9 cellular contexts compared by ENCODE assay signal in genomic region chr7:127486654-127487053, GRCh38.
DNase-seq lines count a peak whose midpoint lies in the region; ATAC-seq, FAIRE-seq and TF ChIP-seq lines count a peak whose summit lies in the region.
"Had no signal": no experiment of that assay in that cellular context is flagged by ENCODE, and none has a peak within 500 bp of the region (broad histone marks: within the 10 kb centered on the region; RNA-seq: fewer than 3 reads in every experiment).

No MANE protein-coding gene starts in this region.

- no peaks in the 10 kb centered on the region for H3K79me2 ChIP-seq in K562 (ENCODE audit: control insufficient read depth, insufficient read depth, low read length)

- peak; percentile 64 for ATAC-seq in GM18861 (IDR thresholded peaks at IDR 0.05; ENCODE audit: unreplicated experiment)
- ATAC-seq in HG03558 (IDR thresholded peaks at IDR 0.05; ENCODE audit: extremely low read depth, unreplicated experiment) = peak; percentile 52
- ATAC-seq in K562 = peak; percentile 74
- ATAC-seq in GM18505 (IDR thresholded peaks at IDR 0.05; ENCODE audit: unreplicated experiment) = no peak

- TF ChIP-seq POLR2A in K562 (conservative IDR thresholded peaks at IDR 0.05) (no peak), GM18505 (IDR thresholded peaks at IDR 0.05; ENCODE audit: borderline replicate concordance, extremely low read depth, insufficient read depth, insufficient read length) (no peak)

- no peak overlapping the region for H3K4me3 Mint-ChIP-seq in mesothelial cell of epicardium
- H3K4me3 Mint-ChIP-seq: activated naive CD4-positive, alpha-beta T cell treated with anti-CD3 and anti-CD28 coated beads, Interleukin-2, amount 10 ng/mL, durations not matched to agents 7 days and 5 days had no signal

- no peaks in the 10 kb centered on the region for H3K9me3 Mint-ChIP-seq in mesothelial cell of epicardium

- H3K36me3 Mint-ChIP-seq in mesothelial cell of epicardium = no peaks in the 10 kb centered on the region
- H3K36me3 Mint-ChIP-seq: activated naive CD4-positive, alpha-beta T cell treated with anti-CD3 and anti-CD28 coated beads, Interleukin-2, amount 10 ng/mL, durations not matched to agents 7 days and 5 days had no signal

- 0% methylated on average over 3 of the region's 3 CpGs for WGBS in K562 (ENCODE audit: insufficient coverage, low coverage, missing lambda C conversion rate)

- no peak for TF ChIP-seq RAD21 in K562 (CRISPR knock-in tag; conservative IDR thresholded peaks at IDR 0.05 in 1 of 2, IDR thresholded peaks at IDR 0.05 in 1 of 2)

- H3K27me3 ChIP-seq in AG04450 (ENCODE audit: control insufficient read depth, insufficient read depth, low read length) (no peaks in the 10 kb centered on the region), K562 (ENCODE audit: control insufficient read depth in 2 of 2, insufficient read depth in 2 of 2, low read length in 2 of 2) (no peaks in the 10 kb centered on the region)

- H3K4me2 ChIP-seq in K562 (ENCODE audit: insufficient read depth, low read length) = no peak overlapping the region

- H3K9me3 ChIP-seq in AG04450 (ENCODE audit: control insufficient read depth, insufficient read depth, low read length) (no peaks in the 10 kb centered on the region), K562 (replicated peaks; ENCODE audit: control insufficient read depth, insufficient read depth, low read depth, low read length) (no peaks in the 10 kb centered on the region)

- no TSS peak for BruUV-seq in K562 (replicated peaks; lab: Mats Ljungman, UMichigan)

- H3K27ac ChIP-seq in AG04450 (ENCODE audit: low read depth, low read length) (no peak overlapping the region), K562 (ENCODE audit: extremely low read depth, low read depth, low read length) (no peak overlapping the region)

- TF ChIP-seq CTCF in AG04450 (IDR thresholded peaks at IDR 0.05; ENCODE audit: low read depth, low read length) (0 out of 2 replicates have a peak, but pooled peaks have one; percentile 6), K562 (IDR thresholded peaks at IDR 0.05 in 2 of 3, conservative IDR thresholded peaks at IDR 0.05 in 1 of 3; ENCODE audit: insufficient read depth in 2 of 3, low read depth in 1 of 3, low read length in 3 of 3) (0 out of 6 replicates have a peak, but pooled peaks of 1 of the 3 experiments have one; percentile 14), mesothelial cell of epicardium (IDR thresholded peaks at IDR 0.05; ENCODE audit: unreplicated experiment) (no peak)

- no peaks in the 10 kb centered on the region for H3K4me1 ChIP-seq in K562 (replicated peaks in 1 of 2; ENCODE audit: control insufficient read depth in 2 of 2, insufficient read depth in 2 of 2, low read length in 2 of 2)

- peaks cover 37% of the 10 kb centered on the region for H3K27me3 Mint-ChIP-seq in mesothelial cell of epicardium (ENCODE audit: low read depth)
- H3K27me3 Mint-ChIP-seq: activated naive CD4-positive, alpha-beta T cell treated with anti-CD3 and anti-CD28 coated beads, Interleukin-2, amount 10 ng/mL, durations not matched to agents 7 days and 5 days had no signal

- TF ChIP-seq EP300 in K562 (IDR thresholded peaks at IDR 0.05; ENCODE audit: low read length) = no peak

- POLR2A ChIA-PET in AG04450 (lab: Yijun Ruan, JAX) = no interaction called here
- POLR2A ChIA-PET in K562 (lab: Yijun Ruan, JAX) = interaction anchor here (1.4 kb wide), 1 partner anchor 13 kb away, joined by 5 read pairs; no protein-coding TSS in a partner anchor

- in situ Hi-C loops in K562 (cut with MboI) = no loop called here

- no peaks in the 10 kb centered on the region for H4K20me1 ChIP-seq in K562 (replicated peaks; ENCODE audit: control insufficient read depth, insufficient read depth, low read length)

- intact Hi-C loops in K562 (cut with micrococcal nuclease) = no loop called here

- FAIRE-seq in K562 (lab: Jason Lieb, UNC) = no peak

- CTCF ChIA-PET in AG04450 (lab: Charles Lee) = no interaction called here
- CTCF ChIA-PET in K562 (lab: Yijun Ruan, JAX; ENCODE audit: low intra/inter-chr PET ratio) = no interaction called here

- H3K9ac ChIP-seq in K562 (ENCODE audit: insufficient read depth in 1 of 2, low read depth in 2 of 2, low read length in 2 of 2) = no peak overlapping the region

- DNase-seq in AG04450 (ENCODE audit: low read depth, low spot score) = no peak
- peak in 1 of 4 experiments; percentile 11 for DNase-seq in K562 (ENCODE audit: extremely low read depth in 1 of 4, low spot score in 3 of 4)
- DNase-seq in mesothelial cell of epicardium (ENCODE audit: low spot score in 2 of 2, unreplicated experiment in 2 of 2) = no peak
- no peak for DNase-seq in amygdala (lab: John Stamatoyannopoulos, UW)
- no peak for DNase-seq in NCI-H748 treated with DMSO at 0.1 percent for 48 hours (lab: John Stamatoyannopoulos, UW)
- DNase-seq: activated naive CD4-positive, alpha-beta T cell treated with anti-CD3 and anti-CD28 coated beads, Interleukin-2, amount 10 ng/mL, durations not matched to agents 7 days and 5 days had no signal

- no peaks in the 10 kb centered on the region for H3K9me1 ChIP-seq in K562 (ENCODE audit: control insufficient read depth, insufficient read depth, low read length)

- H2AFZ ChIP-seq in K562 (ENCODE audit: low read depth, low read length) = no peak overlapping the region

- H3K4me3 ChIP-seq in AG04450 (ENCODE audit: low read depth, low read length) (no peak overlapping the region), K562 (no peak overlapping the region)

- H3K36me3 ChIP-seq in K562 (ENCODE audit: control insufficient read depth, insufficient read depth, low read length) = no peaks in the 10 kb centered on the region

- no peaks in the 10 kb centered on the region for H3K4me1 Mint-ChIP-seq in mesothelial cell of epicardium

- no peak overlapping the region for H3K27ac Mint-ChIP-seq in mesothelial cell of epicardium
- H3K27ac Mint-ChIP-seq: activated naive CD4-positive, alpha-beta T cell treated with anti-CD3 and anti-CD28 coated beads, Interleukin-2, amount 10 ng/mL, durations not matched to agents 7 days and 5 days had no signal

TF ChIP-seq in K562, 482 proteins besides CTCF, POLR2A, EP300 and RAD21 (continues in another document):
- TF ChIP-seq ZNF778 (CRISPR knock-in tag; IDR thresholded peaks at IDR 0.05) = no peak
- TF ChIP-seq SNIP1 (IDR thresholded peaks at IDR 0.05; ENCODE audit: low read depth) = no peak
- TF ChIP-seq RB1 (IDR thresholded peaks at IDR 0.05; ENCODE audit: low read depth) = no peak
- TF ChIP-seq ZNF449 (CRISPR knock-in tag; IDR thresholded peaks at IDR 0.05) = no peak
- no peak for TF ChIP-seq NBN (IDR thresholded peaks at IDR 0.05; ENCODE audit: low read depth)
- TF ChIP-seq RBFOX2 (IDR thresholded peaks at IDR 0.05; ENCODE audit: low read depth, low read length) = no peak
- TF ChIP-seq ZNF445 (CRISPR knock-in tag; IDR thresholded peaks at IDR 0.05; ENCODE audit: low read depth) = no peak
- TF ChIP-seq MYC (IDR thresholded peaks at IDR 0.05; ENCODE audit: low read depth, low read length) = no peak
- TF ChIP-seq MYC (CRISPR knock-in tag; IDR thresholded peaks at IDR 0.05; ENCODE audit: borderline replicate concordance, low read depth) = no peak
- TF ChIP-seq TEAD2 (tag; IDR thresholded peaks at IDR 0.05) = no peak
- TF ChIP-seq SMAD2 (IDR thresholded peaks at IDR 0.05; ENCODE audit: low read depth, low read length) = no peak
- no peak for TF ChIP-seq TFE3 (CRISPR knock-in tag; IDR thresholded peaks at IDR 0.05)
- TF ChIP-seq HOMEZ (CRISPR knock-in tag; IDR thresholded peaks at IDR 0.05) = no peak
- TF ChIP-seq LEF1 (IDR thresholded peaks at IDR 0.05) = no peak
- no peak for TF ChIP-seq CHD1 (IDR thresholded peaks at IDR 0.05; ENCODE audit: low read length)
- TF ChIP-seq SMC3 (conservative IDR thresholded peaks at IDR 0.05; ENCODE audit: insufficient read depth, low read depth, low read length) = no peak
